In the genomic region with DNA sequence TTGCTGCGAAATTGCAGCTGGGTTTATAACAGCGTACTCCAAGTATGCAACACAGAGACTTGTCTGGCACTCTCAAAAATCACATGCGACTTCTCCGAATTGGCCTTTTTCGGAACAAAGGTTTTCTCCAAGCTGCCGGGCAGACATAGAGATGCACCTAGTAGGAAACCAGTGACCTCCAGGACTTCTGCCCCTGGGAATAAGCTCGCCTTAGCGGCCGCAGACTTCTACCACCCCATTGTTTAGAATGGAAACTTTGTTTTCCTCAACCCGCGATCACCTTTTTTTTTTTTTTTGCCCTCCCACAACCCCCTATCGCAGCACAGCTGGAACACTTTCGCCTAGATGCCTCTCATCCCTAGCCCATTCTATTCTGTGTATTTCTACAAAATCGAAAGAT, we compare ENCODE assay signal across 1 cellular context.
TF ChIP-seq lines count a peak whose summit lies in the region.

No MANE protein-coding gene starts in this region.

TF ChIP-seq in GM23338, 12 proteins besides CTCF, POLR2A, EP300 and RAD21 (continued from another document):
- TF ChIP-seq, protein P1, sequence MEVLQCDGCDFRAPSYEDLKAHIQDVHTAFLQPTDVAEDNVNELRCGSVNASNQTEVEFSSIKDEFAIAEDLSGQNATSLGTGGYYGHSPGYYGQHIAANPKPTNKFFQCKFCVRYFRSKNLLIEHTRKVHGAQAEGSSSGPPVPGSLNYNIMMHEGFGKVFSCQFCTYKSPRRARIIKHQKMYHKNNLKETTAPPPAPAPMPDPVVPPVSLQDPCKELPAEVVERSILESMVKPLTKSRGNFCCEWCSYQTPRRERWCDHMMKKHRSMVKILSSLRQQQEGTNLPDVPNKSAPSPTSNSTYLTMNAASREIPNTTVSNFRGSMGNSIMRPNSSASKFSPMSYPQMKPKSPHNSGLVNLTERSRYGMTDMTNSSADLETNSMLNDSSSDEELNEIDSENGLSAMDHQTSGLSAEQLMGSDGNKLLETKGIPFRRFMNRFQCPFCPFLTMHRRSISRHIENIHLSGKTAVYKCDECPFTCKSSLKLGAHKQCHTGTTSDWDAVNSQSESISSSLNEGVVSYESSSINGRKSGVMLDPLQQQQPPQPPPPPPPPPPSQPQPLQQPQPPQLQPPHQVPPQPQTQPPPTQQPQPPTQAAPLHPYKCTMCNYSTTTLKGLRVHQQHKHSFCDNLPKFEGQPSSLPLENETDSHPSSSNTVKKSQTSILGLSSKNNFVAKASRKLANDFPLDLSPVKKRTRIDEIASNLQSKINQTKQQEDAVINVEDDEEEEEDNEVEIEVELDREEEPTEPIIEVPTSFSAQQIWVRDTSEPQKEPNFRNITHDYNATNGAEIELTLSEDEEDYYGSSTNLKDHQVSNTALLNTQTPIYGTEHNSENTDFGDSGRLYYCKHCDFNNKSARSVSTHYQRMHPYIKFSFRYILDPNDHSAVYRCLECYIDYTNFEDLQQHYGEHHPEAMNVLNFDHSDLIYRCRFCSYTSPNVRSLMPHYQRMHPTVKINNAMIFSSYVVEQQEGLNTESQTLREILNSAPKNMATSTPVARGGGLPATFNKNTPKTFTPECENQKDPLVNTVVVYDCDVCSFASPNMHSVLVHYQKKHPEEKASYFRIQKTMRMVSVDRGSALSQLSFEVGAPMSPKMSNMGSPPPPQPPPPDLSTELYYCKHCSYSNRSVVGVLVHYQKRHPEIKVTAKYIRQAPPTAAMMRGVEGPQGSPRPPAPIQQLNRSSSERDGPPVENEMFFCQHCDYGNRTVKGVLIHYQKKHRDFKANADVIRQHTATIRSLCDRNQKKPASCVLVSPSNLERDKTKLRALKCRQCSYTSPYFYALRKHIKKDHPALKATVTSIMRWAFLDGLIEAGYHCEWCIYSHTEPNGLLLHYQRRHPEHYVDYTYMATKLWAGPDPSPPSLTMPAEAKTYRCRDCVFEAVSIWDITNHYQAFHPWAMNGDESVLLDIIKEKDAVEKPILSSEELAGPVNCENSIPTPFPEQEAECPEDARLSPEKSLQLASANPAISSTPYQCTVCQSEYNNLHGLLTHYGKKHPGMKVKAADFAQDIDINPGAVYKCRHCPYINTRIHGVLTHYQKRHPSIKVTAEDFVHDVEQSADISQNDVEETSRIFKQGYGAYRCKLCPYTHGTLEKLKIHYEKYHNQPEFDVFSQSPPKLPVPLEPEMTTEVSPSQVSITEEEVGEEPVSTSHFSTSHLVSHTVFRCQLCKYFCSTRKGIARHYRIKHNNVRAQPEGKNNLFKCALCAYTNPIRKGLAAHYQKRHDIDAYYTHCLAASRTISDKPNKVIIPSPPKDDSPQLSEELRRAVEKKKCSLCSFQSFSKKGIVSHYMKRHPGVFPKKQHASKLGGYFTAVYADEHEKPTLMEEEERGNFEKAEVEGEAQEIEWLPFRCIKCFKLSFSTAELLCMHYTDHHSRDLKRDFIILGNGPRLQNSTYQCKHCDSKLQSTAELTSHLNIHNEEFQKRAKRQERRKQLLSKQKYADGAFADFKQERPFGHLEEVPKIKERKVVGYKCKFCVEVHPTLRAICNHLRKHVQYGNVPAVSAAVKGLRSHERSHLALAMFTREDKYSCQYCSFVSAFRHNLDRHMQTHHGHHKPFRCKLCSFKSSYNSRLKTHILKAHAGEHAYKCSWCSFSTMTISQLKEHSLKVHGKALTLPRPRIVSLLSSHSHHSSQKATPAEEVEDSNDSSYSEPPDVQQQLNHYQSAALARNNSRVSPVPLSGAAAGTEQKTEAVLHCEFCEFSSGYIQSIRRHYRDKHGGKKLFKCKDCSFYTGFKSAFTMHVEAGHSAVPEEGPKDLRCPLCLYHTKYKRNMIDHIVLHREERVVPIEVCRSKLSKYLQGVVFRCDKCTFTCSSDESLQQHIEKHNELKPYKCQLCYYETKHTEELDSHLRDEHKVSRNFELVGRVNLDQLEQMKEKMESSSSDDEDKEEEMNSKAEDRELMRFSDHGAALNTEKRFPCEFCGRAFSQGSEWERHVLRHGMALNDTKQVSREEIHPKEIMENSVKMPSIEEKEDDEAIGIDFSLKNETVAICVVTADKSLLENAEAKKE (CRISPR knock-in tag; IDR thresholded peaks at IDR 0.05), result no peak
- TF ChIP-seq EZH2 (IDR thresholded peaks at IDR 0.05; ENCODE audit: low read depth, unreplicated experiment) (peak; percentile 88), REST (IDR thresholded peaks at IDR 0.05; ENCODE audit: unreplicated experiment) (no peak), CREB1 (CRISPR knock-in tag; IDR thresholded peaks at IDR 0.05; ENCODE audit: low read depth) (no peak), ZNF114 (CRISPR knock-in tag; IDR thresholded peaks at IDR 0.05) (no peak)
